ENCODE assay signal across 8 cellular contexts in the genomic region with DNA sequence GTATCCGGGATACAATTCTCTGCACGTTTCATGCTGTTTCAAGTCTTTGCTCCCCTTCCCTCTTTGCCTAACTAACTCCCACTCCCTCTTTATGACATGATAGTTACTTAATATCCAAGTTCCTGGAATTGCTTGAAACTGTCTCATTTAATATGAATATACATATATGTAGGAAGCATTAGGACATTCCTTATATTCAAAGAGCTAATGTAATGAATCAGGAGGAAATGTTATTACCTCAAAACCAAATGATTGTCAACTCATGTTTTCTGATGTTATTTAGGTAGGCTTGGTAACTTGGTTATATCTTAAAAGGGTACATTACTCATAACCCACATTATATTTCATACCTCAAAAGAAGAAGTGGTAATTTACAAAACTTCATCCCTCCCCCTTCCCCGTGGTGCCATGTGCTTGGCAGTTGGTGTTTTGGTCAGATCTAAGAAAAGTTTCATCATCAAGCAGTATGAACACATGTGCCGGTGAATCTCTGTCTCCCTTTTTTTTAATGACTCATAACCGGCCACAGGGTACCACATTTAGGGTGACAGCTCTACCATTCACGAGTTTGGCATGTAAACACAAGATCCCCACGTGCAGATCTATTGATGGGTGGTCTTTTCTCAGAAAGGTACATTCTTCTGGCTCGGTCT.
DNase-seq lines count a peak whose midpoint lies in the region; ATAC-seq and TF ChIP-seq lines count a peak whose summit lies in the region.

No MANE protein-coding gene starts in this region.

- H3K4me3 ChIP-seq in cardiac fibroblast (replicated peaks in 1 of 2; ENCODE audit: low read depth in 2 of 2, low read length in 2 of 2), result no peak overlapping the region

- peak; percentile 34 for DNase-seq in activated gamma-delta T cell treated with Interleukin-2 at 50 U/mL for 16 hours
- no peak for DNase-seq in activated gamma-delta T cell (lab: John Stamatoyannopoulos, UW)
- peak; percentile 87 for DNase-seq in SW480 (ENCODE audit: low spot score)
- peak; percentile 57 to 81 for DNase-seq in cardiac fibroblast (ENCODE audit: low read depth in 2 of 2)
- DNase-seq in stimulated activated CD8-positive, alpha-beta memory T cell treated with anti-CD3 and anti-CD28 coated beads, Interleukin-12 subunit alpha, Interleukin-12 subunit beta, amount 100 ng/mL, for 4 hours (ENCODE audit: low read depth), result peak; percentile 35
- DNase-seq in HEK293T (ENCODE audit: extremely low spot score), result no peak
- no peak for DNase-seq in Ammon's horn (ENCODE audit: low spot score)

- CTCF ChIA-PET in HEK293T (lab: Yijun Ruan, JAX), result no interaction called here

- no peak for TF ChIP-seq CTCF in cardiac fibroblast (IDR thresholded peaks at IDR 0.05; ENCODE audit: low read depth, low read length)

- peak; percentile 88 for ATAC-seq in HG03108 (IDR thresholded peaks at IDR 0.05; ENCODE audit: unreplicated experiment)

- POLR2A ChIA-PET in HEK293T (lab: Yijun Ruan, JAX), result no interaction called here

TF ChIP-seq in HEK293T, 16 proteins besides CTCF, POLR2A, EP300 and RAD21:
- TF ChIP-seq FOXK2 (IDR thresholded peaks at IDR 0.05), result no peak
- TF ChIP-seq SP1 (IDR thresholded peaks at IDR 0.05), result no peak
- TF ChIP-seq LEF1 (IDR thresholded peaks at IDR 0.05; ENCODE audit: borderline replicate concordance), result no peak
- no peak for TF ChIP-seq BHLHE40 (IDR thresholded peaks at IDR 0.05; ENCODE audit: borderline replicate concordance)
- TF ChIP-seq L3MBTL2 (conservative IDR thresholded peaks at IDR 0.05), result no peak
- TF ChIP-seq ZNF384 (IDR thresholded peaks at IDR 0.05), result no peak
- no peak for TF ChIP-seq HDGF (IDR thresholded peaks at IDR 0.05; ENCODE audit: borderline replicate concordance)
- TF ChIP-seq FOXM1 (IDR thresholded peaks at IDR 0.05; ENCODE audit: borderline replicate concordance), result no peak
- TF ChIP-seq SUZ12 (IDR thresholded peaks at IDR 0.05), result no peak
- TF ChIP-seq FOXA1 (IDR thresholded peaks at IDR 0.05), result no peak
- no peak for TF ChIP-seq NFRKB (IDR thresholded peaks at IDR 0.05)
- TF ChIP-seq, protein P1, sequence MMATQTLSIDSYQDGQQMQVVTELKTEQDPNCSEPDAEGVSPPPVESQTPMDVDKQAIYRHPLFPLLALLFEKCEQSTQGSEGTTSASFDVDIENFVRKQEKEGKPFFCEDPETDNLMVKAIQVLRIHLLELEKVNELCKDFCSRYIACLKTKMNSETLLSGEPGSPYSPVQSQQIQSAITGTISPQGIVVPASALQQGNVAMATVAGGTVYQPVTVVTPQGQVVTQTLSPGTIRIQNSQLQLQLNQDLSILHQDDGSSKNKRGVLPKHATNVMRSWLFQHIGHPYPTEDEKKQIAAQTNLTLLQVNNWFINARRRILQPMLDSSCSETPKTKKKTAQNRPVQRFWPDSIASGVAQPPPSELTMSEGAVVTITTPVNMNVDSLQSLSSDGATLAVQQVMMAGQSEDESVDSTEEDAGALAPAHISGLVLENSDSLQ (IDR thresholded peaks at IDR 0.05), result no peak
- no peak for TF ChIP-seq TARDBP (IDR thresholded peaks at IDR 0.05)
- no peak for TF ChIP-seq ARNT (IDR thresholded peaks at IDR 0.05)
- TF ChIP-seq CTBP1 (IDR thresholded peaks at IDR 0.05; ENCODE audit: borderline replicate concordance), result no peak
- TF ChIP-seq ELF4 (IDR thresholded peaks at IDR 0.05), result no peak

Comparison
In these comparisons a context has a peak if more than half of its experiments do, and no peak if none do; other contexts are left out.
1. DNase-seq: peak in activated gamma-delta T cell treated with Interleukin-2 at 50 U/mL for 16 hours (single experiment), SW480 (single experiment), cardiac fibroblast (2 of 2) and stimulated activated CD8-positive, alpha-beta memory T cell treated with anti-CD3 and anti-CD28 coated beads, Interleukin-12 subunit alpha, Interleukin-12 subunit beta, amount 100 ng/mL, for 4 hours (single experiment); none in activated gamma-delta T cell (single experiment), HEK293T (single experiment) and Ammon's horn (single experiment).